Comparison of ENCODE assay signal across 8 cellular contexts in the genomic region with DNA sequence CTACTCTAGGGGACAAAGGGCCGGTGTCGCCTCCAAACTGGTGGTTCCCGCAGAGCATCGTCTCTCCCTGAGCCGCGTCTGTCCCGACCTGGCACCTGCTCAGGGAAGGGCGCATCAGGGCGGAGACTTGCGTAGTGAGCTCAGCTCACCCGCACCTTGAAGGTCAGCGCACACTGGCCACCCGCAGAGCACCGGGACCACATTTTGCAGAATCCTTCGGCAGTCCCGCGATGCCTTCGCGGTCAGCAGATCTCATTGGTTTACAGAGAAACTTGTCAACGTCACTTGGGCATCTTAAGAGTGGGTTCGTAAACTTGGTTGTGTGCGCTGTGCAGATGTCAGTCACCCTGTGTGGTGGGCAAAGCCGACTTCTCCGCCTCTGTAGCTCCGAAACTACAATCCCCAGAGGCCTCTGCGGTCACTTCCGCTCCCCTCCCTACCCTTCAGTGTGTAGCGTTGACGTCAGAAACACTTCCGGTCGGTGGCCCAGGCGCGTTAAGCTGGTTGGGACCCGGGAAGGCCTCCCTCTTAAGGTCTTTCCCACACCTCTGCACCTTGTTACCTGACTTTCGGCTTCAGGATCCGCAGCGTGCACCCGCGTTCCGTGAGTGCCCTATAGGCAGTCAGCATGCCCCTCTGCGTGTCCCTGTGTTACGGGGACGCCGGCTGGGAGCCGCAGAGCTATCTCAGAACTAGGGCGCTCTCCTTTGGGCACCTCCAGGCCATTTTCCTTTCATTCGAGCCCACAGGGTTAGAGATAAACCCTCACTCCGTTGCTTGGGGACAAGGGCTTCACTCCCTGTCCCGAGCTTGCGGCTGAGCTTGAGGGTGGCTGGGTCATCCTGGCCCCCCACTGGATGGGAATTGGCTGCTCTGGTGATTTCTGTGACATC. TPM values are rescaled to one million over a fixed set of nuclear protein-coding genes. Genes with fewer than 3 reads are reported as not detected.
DNase-seq lines count a peak whose midpoint lies in the region; ATAC-seq, FAIRE-seq and TF ChIP-seq lines count a peak whose summit lies in the region.

No MANE protein-coding gene starts in this region.

- TF ChIP-seq RAD21 in GM12878 (IDR thresholded peaks at IDR 0.05; ENCODE audit: insufficient read depth, low read depth, low read length): no peak

- POLR2A ChIA-PET in GM12878 (lab: Charles Lee): interaction anchor here (0.9 kb wide), 1 partner anchor 8 kb away, joined by 3 read pairs; no protein-coding TSS in a partner anchor

- 12% methylated on average over 50 of the region's 50 CpGs for WGBS in GM12878 (ENCODE audit: insufficient coverage, insufficient replicate concordance, low lambda C conversion rate, missing lambda C conversion rate)
- 4 to 5% methylated on average over 50 of the region's 50 CpGs for WGBS in aorta, 2 donors

- FAIRE-seq in GM12878 (lab: Jason Lieb, UNC): peak; percentile 84

- in situ Hi-C loops in GM12878 (cut with MboI): no loop called here

- no peak; a peak in 1 of 4 replicates for TF ChIP-seq EP300 in GM12878 (IDR thresholded peaks at IDR 0.05; ENCODE audit: borderline replicate concordance in 1 of 2, control insufficient read depth in 1 of 2, low read depth in 2 of 2, low read length in 2 of 2)

- H3K9ac ChIP-seq in Loucy (ENCODE audit: low read depth, low read length, poor library complexity, severe bottlenecking) (peak overlapping the region; percentile 81), GM12878 (ENCODE audit: control insufficient read depth, insufficient read depth, low read length) (peak overlapping the region; percentile 91)

- TF ChIP-seq POLR2A in GM12878 (IDR thresholded peaks at IDR 0.05; ENCODE audit: low read depth, low read length): peak; percentile 81

- H3K36me3 ChIP-seq in Loucy (ENCODE audit: insufficient read depth, low read length) (peaks cover 19% of the 10 kb centered on the region; the same call in 1 of the 2 replicates), GM12878 (ENCODE audit: control insufficient read depth in 2 of 2, insufficient read depth in 2 of 2, low read length in 1 of 2) (peaks cover 0 to 3% of the 10 kb centered on the region in 2 experiments; a peak in 1 of 4 replicates), aorta (ENCODE audit: control insufficient read depth in 1 of 2, insufficient read depth in 2 of 2, low read length in 1 of 2) (peaks cover 0 to 2% of the 10 kb centered on the region in 2 donors)

- H3K79me2 ChIP-seq in Loucy (ENCODE audit: insufficient read depth, low read length): peaks cover 9% of the 10 kb centered on the region; the same call in 1 of the 2 replicates
- peaks cover 8% of the 10 kb centered on the region for H3K79me2 ChIP-seq in GM12878 (ENCODE audit: control insufficient read depth, insufficient read depth, low read length)

- H3K27ac ChIP-seq in GM12878 (ENCODE audit: control insufficient read depth, insufficient read depth) (peak overlapping the region; percentile 81), aorta (ENCODE audit: low read depth in 1 of 2, low read length in 2 of 2) (peak overlapping the region in 1 of 2 donors; percentile 85)

- no peaks in the 10 kb centered on the region for H4K20me1 ChIP-seq in Loucy (ENCODE audit: insufficient read depth, low read length, poor library complexity, severe bottlenecking)
- H4K20me1 ChIP-seq in GM12878 (ENCODE audit: control insufficient read depth, insufficient read depth): no peaks in the 10 kb centered on the region

- no peaks in the 10 kb centered on the region for H3K9me2 ChIP-seq in Loucy (replicated peaks; ENCODE audit: low read depth, low read length)

- ATAC-seq in GM19438 (IDR thresholded peaks at IDR 0.05; ENCODE audit: low read depth, unreplicated experiment) (peak; percentile 92), GM12878 (peak; percentile 100), aorta (ENCODE audit: low FRiP score) (peak; percentile 98)

- peaks cover 9% of the 10 kb centered on the region for H3K4me1 ChIP-seq in Loucy (ENCODE audit: insufficient read depth, low read length, poor library complexity, severe bottlenecking)
- H3K4me1 ChIP-seq in GM12878 (ENCODE audit: control insufficient read depth, insufficient read depth, low read length): peaks cover 7% of the 10 kb centered on the region
- H3K4me1 ChIP-seq in aorta (ENCODE audit: control insufficient read depth in 1 of 2, insufficient read depth in 2 of 2, low read length in 2 of 2): peaks cover 0 to 4% of the 10 kb centered on the region in 2 donors

- RAD21 ChIA-PET in GM12878 (lab: Charles Lee; ENCODE audit: unreplicated experiment): interaction anchor here (0.7 to 1.1 kb wide), 3 partner anchors 17 to 260 kb away, joined by 3 to 4 read pairs (median 3); a partner anchor contains a TSS

- TSS peak; percentile 60 for BruUV-seq in GM12878 (replicated peaks; lab: Mats Ljungman, UMichigan)

- DNase-seq in AML-193 (lab: John Stamatoyannopoulos, UW): peak; percentile 23 to 33
- DNase-seq in T-helper 22 cell (ENCODE audit: low read depth): peak; percentile 85
- DNase-seq in GM12878 (ENCODE audit: low read depth, low spot score): peak; percentile 71
- peak; percentile 88 to 89 for DNase-seq in hippocampal formation (lab: John Stamatoyannopoulos, UW)
- peak; percentile 88 for DNase-seq in renal cortical epithelial cell (ENCODE audit: low read depth)
- peak; percentile 95 to 98 for DNase-seq in aorta

- H2AFZ ChIP-seq in Loucy (ENCODE audit: low read length): peak overlapping the region; percentile 62; the same call in 1 of the 2 replicates
- peak overlapping the region; percentile 53 for H2AFZ ChIP-seq in GM12878 (ENCODE audit: control insufficient read depth, low read depth, low read length)

- H3K4me3 ChIP-seq in Loucy (ENCODE audit: low read length, poor library complexity, severe bottlenecking) (peak overlapping the region; percentile 81), GM12878 (peak overlapping the region; percentile 76), aorta (ENCODE audit: low read length in 2 of 2) (peak overlapping the region; percentile 45 to 72)

- H3K4me2 ChIP-seq in Loucy (ENCODE audit: low read depth, low read length, poor library complexity, severe bottlenecking) (peak overlapping the region; percentile 76), GM12878 (ENCODE audit: control insufficient read depth, insufficient read depth) (peak overlapping the region; percentile 94)

- H3K9me3 ChIP-seq in Loucy (ENCODE audit: insufficient read depth, low read depth, low read length) (no peaks in the 10 kb centered on the region), GM12878 (replicated peaks; ENCODE audit: control insufficient read depth, insufficient read depth, low read length) (peaks cover 6% of the 10 kb centered on the region; the same call in 2 of the 3 replicates), aorta (ENCODE audit: control insufficient read depth, low read length) (no peaks in the 10 kb centered on the region)

- intact Hi-C loops in GM12878 (cut with micrococcal nuclease; ENCODE audit: unreplicated experiment): loop anchor here (1.0 to 10.0 kb wide), 3 partner anchors 37 to 133 kb away; a partner anchor contains a TSS
- intact Hi-C loops in aorta (cut with DNase I): loop anchor here (10.0 kb wide), 2 partner anchors 120 to 130 kb away; a partner anchor contains a TSS

- CTCF ChIA-PET in GM12878 (lab: Yijun Ruan, JAX): interaction anchor here (0.6 to 1.2 kb wide), 3 partner anchors 36 to 260 kb away, joined by 3 read pairs; a partner anchor contains a TSS

- SMC1A ChIA-PET in GM12878 (lab: Charles Lee; ENCODE audit: uncharacterized antibody, unreplicated experiment): interaction anchor here (1.0 to 1.1 kb wide), 2 partner anchors 14 to 17 kb away, joined by 3 read pairs; no protein-coding TSS in a partner anchor

- TF ChIP-seq CTCF in Loucy (conservative IDR thresholded peaks at IDR 0.05; ENCODE audit: low read length) (no peak), GM12878 (IDR thresholded peaks at IDR 0.05 in 2 of 3, conservative IDR thresholded peaks at IDR 0.05 in 1 of 3; ENCODE audit: control insufficient read depth in 2 of 3, extremely low read depth in 1 of 3, insufficient read depth in 1 of 3, low read depth in 3 of 3, low read length in 3 of 3) (0 out of 6 replicates have a peak, but pooled peaks of 1 of the 3 experiments have one; percentile 3)

- H3K27me3 ChIP-seq in Loucy (ENCODE audit: insufficient read depth, low read length, poor library complexity, severe bottlenecking): no peaks in the 10 kb centered on the region
- no peaks in the 10 kb centered on the region for H3K27me3 ChIP-seq in GM12878 (replicated peaks in 1 of 2; ENCODE audit: control insufficient read depth in 2 of 2, insufficient read depth in 2 of 2, low read length in 1 of 2)
- H3K27me3 ChIP-seq in aorta (ENCODE audit: control insufficient read depth in 1 of 2, insufficient read depth in 2 of 2, low read length in 1 of 2): no peaks in the 10 kb centered on the region

- no peaks in the 10 kb centered on the region for H3F3A ChIP-seq in Loucy (ENCODE audit: low read depth)

TF ChIP-seq in GM12878, 131 proteins besides CTCF, POLR2A, EP300 and RAD21 (continues in another document):
- TF ChIP-seq IKZF2 (IDR thresholded peaks at IDR 0.05) (peak in 1 of 2 experiments; percentile 19; a peak in 1 of 4 replicates), POLR2AphosphoS2 (IDR thresholded peaks at IDR 0.05; ENCODE audit: low read depth, low read length) (peak; percentile 72; the same call in 1 of the 2 replicates)

RNA-seq across cellular contexts. Expression of a gene that starts 36.5 kb away (rescaled TPM):
- total RNA-seq in GM12878 (2013; cell fraction: nucleolus; rRNA removed): 26.2 and 28.3 TPM in 2 replicates
- 3.7 and 5.3 TPM in 2 replicates for total RNA-seq in GM12878 (2014; rRNA removed)
- 4.9 and 5.5 TPM in 2 replicates for total RNA-seq in GM12878 (2014; rRNA removed; fragmentation: Illumina TruSeq; extraction: Trizol)
- total RNA-seq in GM12878 (2021): 3.6 and 3.9 TPM in 2 replicates
- polyA plus RNA-seq in GM12878 (2011; ENCODE audit: low read depth): 1.9 TPM
- 5.0 and 8.3 TPM in 2 replicates for polyA plus RNA-seq in GM12878 (2011; rRNA removed)
- 3.4 and 3.6 TPM in 2 replicates for polyA plus RNA-seq in GM12878 (2011; cell fraction: cytosol; rRNA removed)
- 3.3 and 3.5 TPM in 2 replicates for polyA plus RNA-seq in GM12878 (2011; cell fraction: nucleus; rRNA removed)
- polyA plus RNA-seq in GM12878 (2012): 2.3 and 3.1 TPM in 2 replicates
- 5.6 and 6.4 TPM in 2 replicates for polyA plus RNA-seq in GM12878 (2014; fragmentation: Illumina TruSeq; extraction: Trizol)
- polyA plus RNA-seq in GM12878 (2014; fragmentation: Nextera tagmentation; extraction: Ambion mirVana): 1 to 10 TPM; 2.0 to 2.2 TPM
- 3.1 and 4.2 TPM in 2 replicates for polyA plus RNA-seq in GM12878 (2014; rRNA removed)
- polyA plus RNA-seq in GM12878 (2016; fragmentation: Nextera tagmentation; extraction: Ambion mirVana): 1 to 10 TPM; 2.7 to 2.9 TPM
- 4.7 and 4.9 TPM in 2 replicates for polyA minus RNA-seq in GM12878 (2011; rRNA and poly(A)+ RNA removed)
- polyA minus RNA-seq in GM12878 (2011; cell fraction: cytosol; rRNA and poly(A)+ RNA removed): 3.3 and 5.1 TPM in 2 replicates
- 4.1 and 6.9 TPM in 2 replicates for polyA minus RNA-seq in GM12878 (2011; cell fraction: nucleus; rRNA and poly(A)+ RNA removed)
- 2.8 and 8.1 TPM in 2 replicates for total RNA-seq in renal cortical epithelial cell
- 1 to 10 TPM; 7.3 to 9.0 TPM for total RNA-seq in aorta
- 1 to 10 TPM; 3.3 to 5.1 TPM for polyA plus RNA-seq in aorta

Comparison
In these comparisons a context has a peak if more than half of its experiments do, and no peak if none do; other contexts are left out.
1. DNase-seq: peak in every context shown above with its lines; median percentile 96 in aorta; 88 in hippocampal formation; 88 in renal cortical epithelial cell; 85 in T-helper 22 cell; 71 in GM12878; 28 in AML-193.